In genomic region chr19:19033176-19033425, GRCh38 we compare ENCODE assay signal across 8 cellular contexts. TPM values are rescaled to one million over a fixed set of nuclear protein-coding genes. Genes with fewer than 3 reads are reported as not detected.
A peak's percentile ranks its signal among the peaks of the same experiment; 100 is the strongest.
DNase-seq lines count a peak whose midpoint lies in the region; ATAC-seq and TF ChIP-seq lines count a peak whose summit lies in the region.

No MANE protein-coding gene starts in this region.

- H3K9me3 ChIP-seq in SJSA1 (replicated peaks): 0 out of 2 replicates have a peak, but pooled peaks cover 3% of the 10 kb centered on the region

- H3K4me3 Mint-ChIP-seq in stimulated activated effector memory CD8-positive, alpha-beta T cell treated with anti-CD3 and anti-CD28 coated beads, Interleukin-12 subunit alpha, Interleukin-12 subunit beta, amount 100 ng/mL, for 72 hours: peak overlapping the region; percentile 80

- peaks cover 28% of the 10 kb centered on the region for H3K4me1 Mint-ChIP-seq in stimulated activated effector memory CD8-positive, alpha-beta T cell treated with anti-CD3 and anti-CD28 coated beads, Interleukin-12 subunit alpha, Interleukin-12 subunit beta, amount 100 ng/mL, for 72 hours

- peak overlapping the region; percentile 85 for H3K27ac Mint-ChIP-seq in stimulated activated effector memory CD8-positive, alpha-beta T cell treated with anti-CD3 and anti-CD28 coated beads, Interleukin-12 subunit alpha, Interleukin-12 subunit beta, amount 100 ng/mL, for 72 hours

- no peaks in the 10 kb centered on the region for H3K27me3 ChIP-seq in SJSA1 (replicated peaks)
- H3K27me3 ChIP-seq in foreskin keratinocyte: no peaks in the 10 kb centered on the region

- no peak for DNase-seq in SJSA1 (ENCODE audit: low read depth in 1 of 2, low spot score in 2 of 2)
- no peak for DNase-seq in foreskin keratinocyte
- no peak for DNase-seq in stimulated activated effector memory CD8-positive, alpha-beta T cell treated with anti-CD3 and anti-CD28 coated beads, Interleukin-12 subunit alpha, Interleukin-12 subunit beta, amount 100 ng/mL, for 72 hours (ENCODE audit: low spot score in 2 of 2)
- DNase-seq in GOT3 (lab: John Stamatoyannopoulos, UW): no peak
- no peak for DNase-seq in NCI-H774 (lab: John Stamatoyannopoulos, UW)
- no peak for DNase-seq in pons (ENCODE audit: low spot score)

- peak overlapping the region; percentile 91 for H3K27ac ChIP-seq in SJSA1
- H3K27ac ChIP-seq in foreskin keratinocyte: peak overlapping the region; percentile 66

- TF ChIP-seq CTCF in foreskin keratinocyte (conservative IDR thresholded peaks at IDR 0.05): no peak

- ATAC-seq in GM19463 (IDR thresholded peaks at IDR 0.05; ENCODE audit: unreplicated experiment) (peak; percentile 5), foreskin keratinocyte (no peak), HG03045 (IDR thresholded peaks at IDR 0.05; ENCODE audit: unreplicated experiment) (no peak)
- no peak for ATAC-seq in stimulated activated effector memory CD8-positive, alpha-beta T cell treated with anti-CD3 and anti-CD28 coated beads, Interleukin-12 subunit alpha, Interleukin-12 subunit beta, amount 100 ng/mL, for 72 hours

- peaks cover 61% of the 10 kb centered on the region for H3K36me3 Mint-ChIP-seq in stimulated activated effector memory CD8-positive, alpha-beta T cell treated with anti-CD3 and anti-CD28 coated beads, Interleukin-12 subunit alpha, Interleukin-12 subunit beta, amount 100 ng/mL, for 72 hours

- H3K4me3 ChIP-seq in SJSA1: peak overlapping the region; percentile 97

- H3K36me3 ChIP-seq in SJSA1: peaks cover 61% of the 10 kb centered on the region

- no peaks in the 10 kb centered on the region for H3K9me3 Mint-ChIP-seq in stimulated activated effector memory CD8-positive, alpha-beta T cell treated with anti-CD3 and anti-CD28 coated beads, Interleukin-12 subunit alpha, Interleukin-12 subunit beta, amount 100 ng/mL, for 72 hours

- H3K4me1 ChIP-seq in SJSA1 (replicated peaks) (peaks cover 13% of the 10 kb centered on the region), foreskin keratinocyte (no peaks in the 10 kb centered on the region)

RNA-seq across cellular contexts. Expression of gene SUGP2, which starts 0.2 kb away (rescaled TPM):
- total RNA-seq in SJSA1 (2014; rRNA removed; shearing (Covaris generic)): 31.8 and 46.4 TPM in 2 replicates
- total RNA-seq in foreskin keratinocyte: 49.0 and 50.2 TPM in 2 replicates
- 35.5 and 37.5 TPM in 2 replicates for polyA plus RNA-seq in foreskin keratinocyte

RNA-seq across cellular contexts. Expression of gene ARMC6, which starts 0.3 kb away (rescaled TPM):
- total RNA-seq in SJSA1 (2014; rRNA removed; shearing (Covaris generic)): 54.9 and 59.9 TPM in 2 replicates
- 48.3 and 52.6 TPM in 2 replicates for total RNA-seq in foreskin keratinocyte
- polyA plus RNA-seq in foreskin keratinocyte: 43.4 and 53.1 TPM in 2 replicates

RNA-seq across cellular contexts. Expression of gene SLC25A42, which starts 30.7 kb away (rescaled TPM):
- total RNA-seq in SJSA1 (2014; rRNA removed; shearing (Covaris generic)): 3.4 and 6.7 TPM in 2 replicates
- 2.6 and 2.7 TPM in 2 replicates for total RNA-seq in foreskin keratinocyte
- 2.3 and 2.6 TPM in 2 replicates for polyA plus RNA-seq in foreskin keratinocyte
